In genomic region chr4:182344968-182345367, GRCh38 we compare ENCODE assay signal across 10 cellular contexts.
"Had no signal": no experiment of that assay in that cellular context is flagged by ENCODE, and none has a peak within 500 bp of the region (broad histone marks: within the 10 kb centered on the region; RNA-seq: fewer than 3 reads in every experiment).

No MANE protein-coding gene starts in this region.

- H3K36me3 ChIP-seq: HAP-1 had no signal

- H3K27me3 Mint-ChIP-seq: IgD-negative memory B cell had no signal

- H3K4me2 ChIP-seq: KMS-11 had no signal

- H3K9me3 ChIP-seq: HAP-1 had no signal

- H3K4me3 ChIP-seq: HAP-1 had no signal

- H3K36me3 Mint-ChIP-seq: IgD-negative memory B cell had no signal

- ATAC-seq: HCT116, HepG2 had no signal

- H3K27ac Mint-ChIP-seq: IgD-negative memory B cell had no signal

- H3K4me3 Mint-ChIP-seq: IgD-negative memory B cell had no signal

- H3K4me1 Mint-ChIP-seq: IgD-negative memory B cell had no signal

- DNase-seq: GOT3, H7, Karpas-422, KBM-7 had no signal

- H3K27ac ChIP-seq: HL-60, KMS-11 had no signal
